10 cellular contexts compared by ENCODE assay signal in genomic region chr1:153598309-153599172, GRCh38. TPM values are rescaled to one million over a fixed set of nuclear protein-coding genes. Genes with fewer than 3 reads are reported as not detected.
A peak's percentile ranks its signal among the peaks of the same experiment; 100 is the strongest.
DNase-seq lines count a peak whose midpoint lies in the region; ATAC-seq and TF ChIP-seq lines count a peak whose summit lies in the region.
"Had no signal": no experiment of that assay in that cellular context is flagged by ENCODE, and none has a peak within 500 bp of the region (broad histone marks: within the 10 kb centered on the region; RNA-seq: fewer than 3 reads in every experiment).

No MANE protein-coding gene starts in this region.

- H3K9me3 ChIP-seq in T-helper 17 cell (ENCODE audit: control insufficient read depth, low read length, poor library complexity, severe bottlenecking), result no peaks in the 10 kb centered on the region
- no peaks in the 10 kb centered on the region for H3K9me3 ChIP-seq in body of pancreas
- H3K9me3 ChIP-seq: upper lobe of left lung had no signal

- no peak for TF ChIP-seq POLR2A in body of pancreas (IDR thresholded peaks at IDR 0.05)

- TF ChIP-seq CTCF in body of pancreas (IDR thresholded peaks at IDR 0.05), result no peak

- peak overlapping the region; percentile 18 to 80 (median 47) for H3K4me3 Mint-ChIP-seq in IgD-negative memory B cell
- H3K4me3 Mint-ChIP-seq in T-helper 17 cell, result no peak overlapping the region

- H3K27me3 ChIP-seq in body of pancreas, result no peaks in the 10 kb centered on the region
- H3K27me3 ChIP-seq: foreskin keratinocyte, upper lobe of left lung had no signal

- 75 to 78% methylated on average over 5 to 7 of the region's 7 CpGs for WGBS in body of pancreas, 2 donors

- no peak overlapping the region for H3K27ac ChIP-seq in body of pancreas
- H3K27ac ChIP-seq: foreskin keratinocyte had no signal

- H3K4me1 ChIP-seq in body of pancreas, result no peaks in the 10 kb centered on the region

- no peaks in the 10 kb centered on the region for H3K36me3 Mint-ChIP-seq in IgD-negative memory B cell
- H3K36me3 Mint-ChIP-seq in T-helper 17 cell (ENCODE audit: low read depth), result peaks cover 2% of the 10 kb centered on the region

- peaks cover 9 to 25% (median 23%) of the 10 kb centered on the region in 3 donors for H3K4me1 Mint-ChIP-seq in IgD-negative memory B cell
- H3K4me1 Mint-ChIP-seq in T-helper 17 cell, result peaks cover 27% of the 10 kb centered on the region

- no peaks in the 10 kb centered on the region for H3K36me3 ChIP-seq in body of pancreas (replicated peaks in 1 of 2; ENCODE audit: insufficient read depth in 1 of 2, low read depth in 2 of 2)
- H3K36me3 ChIP-seq: upper lobe of left lung had no signal

- intact Hi-C loops in body of pancreas (cut with DNase I), result no loop called here

- H3K27ac Mint-ChIP-seq in IgD-negative memory B cell (peak overlapping the region; percentile 72 to 97 (median 95)), T-helper 17 cell (peak overlapping the region; percentile 81)

- H3K27me3 Mint-ChIP-seq in IgD-negative memory B cell (no peaks in the 10 kb centered on the region), T-helper 17 cell (no peaks in the 10 kb centered on the region)

- peak; percentile 99 for ATAC-seq in GM21723 (IDR thresholded peaks at IDR 0.05; ENCODE audit: unreplicated experiment)
- peak; percentile 89 for ATAC-seq in T-helper 17 cell
- no peak for ATAC-seq in body of pancreas
- ATAC-seq: foreskin keratinocyte had no signal

- H3K9me3 Mint-ChIP-seq in IgD-negative memory B cell, result no peaks in the 10 kb centered on the region

- H3K4me3 ChIP-seq in body of pancreas, result no peak overlapping the region
- H3K4me3 ChIP-seq: upper lobe of left lung had no signal

- peak; percentile 10 for DNase-seq in activated gamma-delta T cell treated with Interleukin-2 at 50 U/mL for 16 hours
- no peak for DNase-seq in activated gamma-delta T cell (lab: John Stamatoyannopoulos, UW)
- DNase-seq in T-helper 17 cell, result no peak
- peak; percentile 53 for DNase-seq in hepatic stellate cell (ENCODE audit: low spot score)
- DNase-seq in body of pancreas, result no peak
- DNase-seq in middle frontal gyrus (ENCODE audit: extremely low spot score, low spot score), result no peak
- DNase-seq: upper lobe of left lung had no signal

RNA-seq across cellular contexts. Expression of gene S100A16, which starts 14.4 kb away (rescaled TPM):
- not detected for polyA plus RNA-seq in IgD-negative memory B cell
- not detected for total RNA-seq in T-helper 17 cell
- total RNA-seq in body of pancreas, result 10 to 100 TPM; 20.1 to 42.5 TPM

RNA-seq across cellular contexts. Expression of gene S100A14, which starts 17.6 kb away (rescaled TPM):
- polyA plus RNA-seq in IgD-negative memory B cell, result not detected
- total RNA-seq in T-helper 17 cell, result not detected
- 10 to 100 TPM; 12.2 to 30.4 TPM for total RNA-seq in body of pancreas

RNA-seq across cellular contexts. Expression of gene S100A13, which starts 28.8 kb away (rescaled TPM):
- polyA plus RNA-seq in IgD-negative memory B cell, result 3.0 TPM
- total RNA-seq in T-helper 17 cell (1 to 10 TPM; 3.1 to 4.6 TPM), body of pancreas (10 to 100 TPM; 65.3 to 88.7 TPM)

RNA-seq across cellular contexts. Expression of gene S100A1, which starts 29.7 kb away (rescaled TPM):
- polyA plus RNA-seq in IgD-negative memory B cell, result not detected
- not detected for total RNA-seq in T-helper 17 cell
- 10 to 100 TPM in 1 of 2 donors, 1 to 10 TPM in 1; 7.3 to 57.0 TPM for total RNA-seq in body of pancreas
- total RNA-seq: foreskin keratinocyte had no signal

RNA-seq across cellular contexts. Expression of gene S100A2, which starts 32.9 kb away (rescaled TPM):
- not detected for polyA plus RNA-seq in IgD-negative memory B cell
- total RNA-seq in T-helper 17 cell, result under 1 TPM in 1 of 2 donors, not detected in 1; 0.52 TPM
- not detected for total RNA-seq in body of pancreas

Comparison
In these comparisons a context has a peak if more than half of its experiments do, and no peak if none do; other contexts are left out.
1. DNase-seq: peak in activated gamma-delta T cell treated with Interleukin-2 at 50 U/mL for 16 hours (single experiment) and hepatic stellate cell (single experiment); none in activated gamma-delta T cell (single experiment), T-helper 17 cell (0 of 3), body of pancreas (0 of 4) and middle frontal gyrus (single experiment).
2. RNA of gene S100A16, which starts 14.4 kb away (total RNA-seq): 20.1 to 42.5 TPM in body of pancreas; not detected in T-helper 17 cell; every median in the first group is over 10 times any median in the second.
3. RNA of gene S100A14, which starts 17.6 kb away (total RNA-seq): 12.2 to 30.4 TPM in body of pancreas; not detected in T-helper 17 cell; every median in the first group is over 10 times any median in the second.
4. RNA of gene S100A13, which starts 28.8 kb away (total RNA-seq): 65.3 to 88.7 TPM in body of pancreas; 3.1 to 4.6 TPM in T-helper 17 cell; every median in the first group is over 10 times any median in the second.